In the genomic region with DNA sequence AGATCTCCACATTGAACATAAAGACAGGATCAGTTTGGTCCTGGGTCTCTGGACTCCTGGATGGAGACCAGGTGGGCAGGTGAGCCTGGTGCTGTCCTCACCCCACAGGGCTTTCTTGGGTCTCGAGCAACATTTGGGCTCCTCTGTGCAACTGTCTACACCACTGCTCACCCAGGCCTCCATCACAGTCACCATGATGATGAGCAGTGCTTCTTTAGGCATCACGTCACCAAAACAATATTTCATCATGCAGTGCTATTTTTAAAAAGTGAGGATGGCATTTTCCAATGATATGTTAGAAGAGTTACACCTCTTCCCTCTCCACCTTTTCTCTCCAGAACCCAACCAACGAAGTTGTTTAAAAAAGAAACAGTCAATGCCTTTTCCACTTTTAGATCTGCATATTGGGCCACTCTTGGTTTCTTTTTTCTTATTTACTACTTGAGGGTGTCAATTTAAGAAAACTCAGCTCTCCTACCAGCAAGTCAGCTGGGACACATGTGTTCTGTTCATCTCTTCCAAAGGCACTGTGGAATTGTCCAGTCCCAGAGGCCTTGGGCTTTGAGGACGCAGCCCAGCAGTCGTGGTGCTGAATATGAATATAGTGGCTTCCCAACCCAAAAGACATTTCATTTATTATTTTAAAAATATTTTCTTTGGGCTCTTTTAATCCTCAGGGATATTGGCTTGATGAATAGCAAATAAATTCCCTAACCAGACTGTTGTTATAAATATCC, we compare ENCODE assay signal across 1 cellular context.
TF ChIP-seq lines count a peak whose summit lies in the region.

No MANE protein-coding gene starts in this region.

TF ChIP-seq in endothelial cell of umbilical vein, 7 proteins besides CTCF, POLR2A, EP300 and RAD21:
- no peak for TF ChIP-seq JUN (IDR thresholded peaks at IDR 0.05; ENCODE audit: borderline replicate concordance, insufficient read depth, insufficient read length, low read depth)
- no peak for TF ChIP-seq FOS (IDR thresholded peaks at IDR 0.05; ENCODE audit: borderline replicate concordance, insufficient read depth, low read length)
- TF ChIP-seq MAX (IDR thresholded peaks at IDR 0.05; ENCODE audit: insufficient read depth, insufficient read length) = no peak
- TF ChIP-seq GATA2 (IDR thresholded peaks at IDR 0.05; ENCODE audit: insufficient read depth, insufficient read length, low read depth, low read length) = no peak
- TF ChIP-seq POLR2AphosphoS5 (IDR thresholded peaks at IDR 0.05; ENCODE audit: insufficient read depth, low read depth, low read length) = no peak
- TF ChIP-seq MYC (IDR thresholded peaks at IDR 0.05; ENCODE audit: low read depth, low read length) = no peak
- TF ChIP-seq EZH2 (IDR thresholded peaks at IDR 0.05; ENCODE audit: borderline replicate concordance, low read depth, low read length, severe bottlenecking) = no peak
